Comparison of ENCODE assay signal across 19 cellular contexts in genomic region chr15:83850015-83850414, GRCh38.
DNase-seq lines count a peak whose midpoint lies in the region; ATAC-seq and TF ChIP-seq lines count a peak whose summit lies in the region.
"Had no signal": no experiment of that assay in that cellular context is flagged by ENCODE, and none has a peak within 500 bp of the region (broad histone marks: within the 10 kb centered on the region; RNA-seq: fewer than 3 reads in every experiment).

No MANE protein-coding gene starts in this region.

- H3K36me3 Mint-ChIP-seq in glutamatergic neuron (ENCODE audit: unreplicated experiment): no peaks in the 10 kb centered on the region
- no peaks in the 10 kb centered on the region for H3K36me3 Mint-ChIP-seq in natural killer cell
- H3K36me3 Mint-ChIP-seq: CD14-positive monocyte had no signal

- H3K27ac ChIP-seq in heart left ventricle (peak overlapping the region in 8 of 12 donors; percentile 7 to 75 (median 58)), right atrium auricular region (peak overlapping the region in 1 of 2 donors; percentile 48), SJCRH30 (peak overlapping the region; percentile 65), transverse colon (peak overlapping the region; percentile 29 to 58 (median 49))
- H3K27ac ChIP-seq: HL-60 had no signal

- H3K27me3 Mint-ChIP-seq in glutamatergic neuron (ENCODE audit: unreplicated experiment) (no peaks in the 10 kb centered on the region), natural killer cell (ENCODE audit: low read depth in 2 of 2) (no peaks in the 10 kb centered on the region)

- H3K4me3 ChIP-seq in heart left ventricle: no peak overlapping the region
- no peak overlapping the region for H3K4me3 ChIP-seq in right atrium auricular region
- H3K4me3 ChIP-seq in SJCRH30: 0 out of 2 replicates have a peak overlapping the region, but pooled peaks have one; percentile 11
- H3K4me3 ChIP-seq in transverse colon: no peak overlapping the region

- in situ Hi-C loops in transverse colon (cut with MboI; ENCODE audit: low pct_ligation_motif_present in 1 of 4, low pct_unique_long_range_greater_than_20kb in 1 of 4, low sequenced_read_pairs in 3 of 4): no loop called here

- H3K4me3 Mint-ChIP-seq in glutamatergic neuron (ENCODE audit: unreplicated experiment): no peak overlapping the region
- no peak overlapping the region for H3K4me3 Mint-ChIP-seq in natural killer cell

- H3K4me1 Mint-ChIP-seq in glutamatergic neuron (ENCODE audit: low read depth, unreplicated experiment) (peaks cover 15% of the 10 kb centered on the region), natural killer cell (no peaks in the 10 kb centered on the region)

- H3K4me1 ChIP-seq in heart left ventricle (peaks cover 0 to 64% (median 17%) of the 10 kb centered on the region in 12 donors), right atrium auricular region (peaks cover 0 to 20% of the 10 kb centered on the region in 2 donors), SJCRH30 (peaks cover 33% of the 10 kb centered on the region), transverse colon (peaks cover 0 to 19% (median 2%) of the 10 kb centered on the region in 4 donors)
- H3K4me1 ChIP-seq: Caco-2 had no signal

- no peaks in the 10 kb centered on the region for H3K36me3 ChIP-seq in heart left ventricle
- H3K36me3 ChIP-seq in right atrium auricular region: no peaks in the 10 kb centered on the region
- no peaks in the 10 kb centered on the region for H3K36me3 ChIP-seq in SJCRH30
- H3K36me3 ChIP-seq in transverse colon: no peaks in the 10 kb centered on the region

- H3K9me3 Mint-ChIP-seq in glutamatergic neuron (ENCODE audit: unreplicated experiment) (no peaks in the 10 kb centered on the region), natural killer cell (no peaks in the 10 kb centered on the region)
- H3K9me3 Mint-ChIP-seq: CD14-positive monocyte had no signal

- 45 to 57% (median 49%) methylated on average over 5 of the region's 5 CpGs for WGBS in heart left ventricle, 4 donors
- WGBS in transverse colon (ENCODE audit: low coverage in 1 of 2), 2 donors: 47% methylated on average over 5 of the region's 5 CpGs

- TF ChIP-seq EP300 in transverse colon (IDR thresholded peaks at IDR 0.05; ENCODE audit: low read depth): no peak

- H3K27ac Mint-ChIP-seq in glutamatergic neuron (ENCODE audit: unreplicated experiment) (peak overlapping the region; percentile 15), natural killer cell (no peak overlapping the region)
- H3K27ac Mint-ChIP-seq: CD14-positive monocyte had no signal

- H3K27me3 ChIP-seq in heart left ventricle: no peaks in the 10 kb centered on the region
- no peaks in the 10 kb centered on the region for H3K27me3 ChIP-seq in right atrium auricular region
- H3K27me3 ChIP-seq in SJCRH30: no peaks in the 10 kb centered on the region
- no peaks in the 10 kb centered on the region for H3K27me3 ChIP-seq in transverse colon

- intact Hi-C loops in heart left ventricle (cut with DNase I): loop anchor here in 2 of 10 donors (5.0 to 10.0 kb wide), 2 partner anchors 103 to 125 kb away; no protein-coding TSS in a partner anchor
- intact Hi-C loops in transverse colon (cut with DNase I; ENCODE audit: low total_unique reads): loop anchor here (10.0 kb wide), 1 partner anchor 195 kb away; the partner anchor contains the start of gene ADAMTSL3
- intact Hi-C loops in natural killer cell (cut with micrococcal nuclease): no loop called here

- TF ChIP-seq POLR2A in heart left ventricle (IDR thresholded peaks at IDR 0.05): no peak
- no peak for TF ChIP-seq POLR2A in transverse colon (IDR thresholded peaks at IDR 0.05)

- TF ChIP-seq CTCF in heart left ventricle (IDR thresholded peaks at IDR 0.05) (no peak), right atrium auricular region (IDR thresholded peaks at IDR 0.05) (no peak), glutamatergic neuron (IDR thresholded peaks at IDR 0.05; ENCODE audit: partially characterized antibody, unreplicated experiment) (no peak), transverse colon (IDR thresholded peaks at IDR 0.05) (no peak), natural killer cell (IDR thresholded peaks at IDR 0.05) (no peak)

- ATAC-seq in heart left ventricle (peak in 1 of 4 donors; percentile 52), natural killer cell (no peak)
- ATAC-seq: Panc1 had no signal

- H3K9me3 ChIP-seq in heart left ventricle (no peaks in the 10 kb centered on the region), right atrium auricular region (no peaks in the 10 kb centered on the region), SJCRH30 (replicated peaks) (no peaks in the 10 kb centered on the region), transverse colon (no peaks in the 10 kb centered on the region)
- H3K9me3 ChIP-seq: Caco-2 had no signal

- DNase-seq in heart left ventricle (no peak), right atrium auricular region (ENCODE audit: low spot score) (no peak), SJCRH30 (peak; percentile 67 to 79), glutamatergic neuron (no peak), transverse colon (no peak), foreskin melanocyte (no peak), NCI-H1417 treated with DMSO at 0.1 percent for 48 hours (lab: John Stamatoyannopoulos, UW) (no peak), natural killer cell (no peak)
- DNase-seq: Caco-2, DMS79 treated with DMSO at 0.1 percent for 48 hours, GDM1, KBM-7, NCI-H1048, NCI-H1694 treated with DMSO at 0.1 percent for 48 hours, NCI-H748 treated with DMSO at 0.1 percent for 48 hours, SIG-M5 had no signal

Comparison
In these comparisons a context has a peak if more than half of its experiments do, and no peak if none do; other contexts are left out.
1. DNase-seq: peak in SJCRH30 (2 of 2); none in heart left ventricle (0 of 5), right atrium auricular region (single experiment), glutamatergic neuron (single experiment), transverse colon (single experiment), foreskin melanocyte (single experiment), NCI-H1417 treated with DMSO at 0.1 percent for 48 hours (single experiment) and natural killer cell (single experiment).